ENCODE assay signal across 8 cellular contexts in genomic region chr18:64037812-64038414, GRCh38.
DNase-seq lines count a peak whose midpoint lies in the region; ATAC-seq, FAIRE-seq and TF ChIP-seq lines count a peak whose summit lies in the region.

No MANE protein-coding gene starts in this region.

- FAIRE-seq in frontal cortex (lab: Jason Lieb, UNC), result peak; percentile 55

- peak; percentile 21 for DNase-seq in EH (ENCODE audit: low read depth)
- DNase-seq in HS-5 (ENCODE audit: low read depth), result peak; percentile 4
- DNase-seq in RPMI8226, result peak; percentile 45
- peak in 1 of 2 donors; percentile 30 for DNase-seq in frontal cortex (ENCODE audit: low spot score in 2 of 2)
- DNase-seq in upper lobe of left lung, result no peak
- no peak for DNase-seq in nucleus accumbens (lab: John Stamatoyannopoulos, UW)

- no peaks in the 10 kb centered on the region for H3K36me3 ChIP-seq in upper lobe of left lung

- no peak for TF ChIP-seq EP300 in upper lobe of left lung (IDR thresholded peaks at IDR 0.05)

- H3K9me3 ChIP-seq in upper lobe of left lung, result no peaks in the 10 kb centered on the region

- no peaks in the 10 kb centered on the region for H3K27me3 ChIP-seq in upper lobe of left lung

- no peak overlapping the region for H3K4me3 ChIP-seq in upper lobe of left lung

- no peaks in the 10 kb centered on the region for H3K4me1 ChIP-seq in upper lobe of left lung

- no peak overlapping the region for H3K27ac ChIP-seq in upper lobe of left lung

- TF ChIP-seq POLR2A in upper lobe of left lung (IDR thresholded peaks at IDR 0.05), result no peak

- 24 to 25% methylated on average over 3 of the region's 3 CpGs for WGBS in upper lobe of left lung, 2 donors

- peak; percentile 76 for ATAC-seq in GM21367 (IDR thresholded peaks at IDR 0.05; ENCODE audit: unreplicated experiment)
- no peak for ATAC-seq in upper lobe of left lung (ENCODE audit: low FRiP score in 2 of 2)
- no peak for ATAC-seq in HG02840 (IDR thresholded peaks at IDR 0.05; ENCODE audit: low FRiP score, unreplicated experiment)

- TF ChIP-seq CTCF in upper lobe of left lung (IDR thresholded peaks at IDR 0.05), result peak in 5 of 6 experiments; percentile 14 to 35 (median 31)

Comparison
In these comparisons a context has a peak if more than half of its experiments do, and no peak if none do; other contexts are left out.
1. DNase-seq: peak in EH (single experiment), HS-5 (single experiment) and RPMI8226 (single experiment); none in upper lobe of left lung (0 of 2) and nucleus accumbens (0 of 56).